30 cellular contexts compared by ENCODE assay signal in genomic region chr16:67579686-67580085, GRCh38. TPM values are rescaled to one million over a fixed set of nuclear protein-coding genes. Genes with fewer than 3 reads are reported as not detected.
DNase-seq lines count a peak whose midpoint lies in the region; ATAC-seq and TF ChIP-seq lines count a peak whose summit lies in the region.
"Had no signal": no experiment of that assay in that cellular context is flagged by ENCODE, and none has a peak within 500 bp of the region (broad histone marks: within the 10 kb centered on the region; RNA-seq: fewer than 3 reads in every experiment).

No MANE protein-coding gene starts in this region.

- H3K27ac Mint-ChIP-seq in stimulated activated naive CD8-positive, alpha-beta T cell treated with anti-CD3 and anti-CD28 coated beads, Interleukin-15, Interleukin-2, amounts not matched to agents 100 ng/mL and 50 ng/mL, for 24 hours, result peak overlapping the region; percentile 47
- H3K27ac Mint-ChIP-seq in stimulated activated naive CD8-positive, alpha-beta T cell treated with anti-CD3 and anti-CD28 coated beads, Interleukin-15, amount 100 ng/mL, for 72 hours, result peak overlapping the region in 1 of 2 donors; percentile 89
- H3K27ac Mint-ChIP-seq in T-helper 17 cell (peak overlapping the region; percentile 53), naive B cell (peak overlapping the region in 5 of 6 donors; percentile 49 to 69 (median 61))
- H3K27ac Mint-ChIP-seq: brain had no signal

- no peaks in the 10 kb centered on the region for H3K36me3 ChIP-seq in testis (ENCODE audit: low read depth, missing control alignments)

- no peak for TF ChIP-seq POLR2A in testis (IDR thresholded peaks at IDR 0.05)

- no peak overlapping the region for H3K4me3 Mint-ChIP-seq in stimulated activated naive CD8-positive, alpha-beta T cell treated with anti-CD3 and anti-CD28 coated beads, Interleukin-15, Interleukin-2, amounts not matched to agents 100 ng/mL and 50 ng/mL, for 24 hours
- H3K4me3 Mint-ChIP-seq in stimulated activated naive CD8-positive, alpha-beta T cell treated with anti-CD3 and anti-CD28 coated beads, Interleukin-15, amount 100 ng/mL, for 72 hours, result no peak overlapping the region
- no peak overlapping the region for H3K4me3 Mint-ChIP-seq in T-helper 17 cell
- H3K4me3 Mint-ChIP-seq in naive B cell, result no peak overlapping the region
- H3K4me3 Mint-ChIP-seq: brain had no signal

- no peaks in the 10 kb centered on the region for H3K27me3 Mint-ChIP-seq in stimulated activated naive CD8-positive, alpha-beta T cell treated with anti-CD3 and anti-CD28 coated beads, Interleukin-15, Interleukin-2, amounts not matched to agents 100 ng/mL and 50 ng/mL, for 24 hours
- no peaks in the 10 kb centered on the region for H3K27me3 Mint-ChIP-seq in stimulated activated naive CD8-positive, alpha-beta T cell treated with anti-CD3 and anti-CD28 coated beads, Interleukin-15, amount 100 ng/mL, for 72 hours
- H3K27me3 Mint-ChIP-seq in T-helper 17 cell, result no peaks in the 10 kb centered on the region
- H3K27me3 Mint-ChIP-seq in naive B cell, result no peaks in the 10 kb centered on the region
- H3K27me3 Mint-ChIP-seq: brain had no signal

- no peaks in the 10 kb centered on the region for H3K4me1 ChIP-seq in testis
- H3K4me1 ChIP-seq: Peyer's patch, tibial artery had no signal

- H3K4me1 Mint-ChIP-seq in stimulated activated naive CD8-positive, alpha-beta T cell treated with anti-CD3 and anti-CD28 coated beads, Interleukin-15, Interleukin-2, amounts not matched to agents 100 ng/mL and 50 ng/mL, for 24 hours (ENCODE audit: low read depth), result peaks cover 3% of the 10 kb centered on the region
- H3K4me1 Mint-ChIP-seq in stimulated activated naive CD8-positive, alpha-beta T cell treated with anti-CD3 and anti-CD28 coated beads, Interleukin-15, amount 100 ng/mL, for 72 hours, result peaks cover 16% of the 10 kb centered on the region
- H3K4me1 Mint-ChIP-seq in T-helper 17 cell (peaks cover 21% of the 10 kb centered on the region), naive B cell (peaks cover 12 to 21% (median 20%) of the 10 kb centered on the region in 3 donors)
- H3K4me1 Mint-ChIP-seq: brain had no signal

- no peak for DNase-seq in stimulated activated naive CD8-positive, alpha-beta T cell treated with anti-CD3 and anti-CD28 coated beads, Interleukin-15, amount 100 ng/mL, for 72 hours
- DNase-seq in T-helper 17 cell (no peak), naive B cell (no peak), testis (no peak)
- no peak for DNase-seq in stimulated activated CD4-positive, alpha-beta T cell treated with anti-CD3 and anti-CD28 coated beads, Interleukin-4, amount 100 ng/mL, for 24 hours
- DNase-seq: activated CD8-positive, alpha-beta memory T cell treated with anti-CD3 and anti-CD28 coated beads for 24 hours; activated gamma-delta T cell treated with Interleukin-2 at 50 U/mL for 16 hours; activated T-cell treated with anti-CD3 and anti-CD28 coated beads for 4 hours; amniotic stem cell; C1 segment of cervical spinal cord; dermis blood vessel endothelial cell; DND-41; foreskin fibroblast; GF-D8; heart right ventricle; left ventricle myocardium superior; NCI-H1105; NCI-H187; NCI-H446 treated with DMSO at 0.1 percent for 48 hours; NCI-H774; SHP77; stimulated activated naive CD8-positive, alpha-beta T cell treated with anti-CD3 and anti-CD28 coated beads, Interleukin-15, Interleukin-2, amounts not matched to agents 100 U/mL and 50 U/mL, for 24 hours; tibial artery had no signal

- H3K27me3 ChIP-seq in testis, result no peaks in the 10 kb centered on the region
- H3K27me3 ChIP-seq: esophagus muscularis mucosa, heart right ventricle, Peyer's patch, tibial artery had no signal

- 89 to 94% methylated on average over 4 of the region's 4 CpGs for WGBS in testis, 2 donors

- H3K9me3 Mint-ChIP-seq in stimulated activated naive CD8-positive, alpha-beta T cell treated with anti-CD3 and anti-CD28 coated beads, Interleukin-15, Interleukin-2, amounts not matched to agents 100 ng/mL and 50 ng/mL, for 24 hours, result no peaks in the 10 kb centered on the region
- no peaks in the 10 kb centered on the region for H3K9me3 Mint-ChIP-seq in stimulated activated naive CD8-positive, alpha-beta T cell treated with anti-CD3 and anti-CD28 coated beads, Interleukin-15, amount 100 ng/mL, for 72 hours
- no peaks in the 10 kb centered on the region for H3K9me3 Mint-ChIP-seq in naive B cell

- H3K9me3 ChIP-seq in T-helper 17 cell (ENCODE audit: control insufficient read depth, low read length, poor library complexity, severe bottlenecking) (no peaks in the 10 kb centered on the region), testis (no peaks in the 10 kb centered on the region)
- H3K9me3 ChIP-seq: esophagus muscularis mucosa, heart right ventricle, Peyer's patch, tibial artery had no signal

- H3K36me3 Mint-ChIP-seq in stimulated activated naive CD8-positive, alpha-beta T cell treated with anti-CD3 and anti-CD28 coated beads, Interleukin-15, Interleukin-2, amounts not matched to agents 100 ng/mL and 50 ng/mL, for 24 hours (ENCODE audit: low read depth), result peaks cover 30% of the 10 kb centered on the region
- peaks cover 2% of the 10 kb centered on the region for H3K36me3 Mint-ChIP-seq in T-helper 17 cell (ENCODE audit: low read depth)
- H3K36me3 Mint-ChIP-seq in naive B cell, result peaks cover 0 to 7% of the 10 kb centered on the region in 2 donors

- intact Hi-C loops in testis (cut with DNase I; ENCODE audit: low total_unique reads), result no loop called here

- no peak for ATAC-seq in stimulated activated naive CD8-positive, alpha-beta T cell treated with anti-CD3 and anti-CD28 coated beads, Interleukin-15, amount 100 ng/mL, for 72 hours
- ATAC-seq in T-helper 17 cell (no peak), naive B cell (ENCODE audit: low read depth in 2 of 2) (no peak), HG03378 (IDR thresholded peaks at IDR 0.05; ENCODE audit: unreplicated experiment) (no peak)
- ATAC-seq: HCT116; heart right ventricle; left ventricle myocardium superior; stimulated activated naive CD8-positive, alpha-beta T cell treated with anti-CD3 and anti-CD28 coated beads, Interleukin-15, Interleukin-2, amounts not matched to agents 100 U/mL and 50 U/mL, for 24 hours had no signal

- H3K27ac ChIP-seq in testis, result no peak overlapping the region
- H3K27ac ChIP-seq: esophagus muscularis mucosa, heart right ventricle, Peyer's patch, skin epidermis, tibial artery had no signal

- no peak for TF ChIP-seq CTCF in testis (IDR thresholded peaks at IDR 0.05)

- no peak overlapping the region for H3K4me3 ChIP-seq in testis
- H3K4me3 ChIP-seq: esophagus muscularis mucosa, heart right ventricle, Peyer's patch, skin epidermis, tibial artery had no signal

RNA-seq across cellular contexts. Expression of gene CTCF, which starts 17.4 kb away (rescaled TPM):
- total RNA-seq in T-helper 17 cell (10 to 100 TPM; 48.5 to 57.8 TPM), testis (10 to 100 TPM; 45.5 to 47.0 TPM)
- polyA plus RNA-seq in naive B cell (ENCODE audit: low read depth in 6 of 6) (10 to 100 TPM; 40.2 to 93.3 (median 67.8) TPM), testis (ENCODE audit: insufficient read depth, low read depth, low replicate concordance) (25.9 TPM)

RNA-seq across cellular contexts. Expression of gene RIPOR1, which starts 51.1 kb away (rescaled TPM):
- total RNA-seq in T-helper 17 cell, result 10 to 100 TPM; 46.5 to 66.0 TPM
- 10 to 100 TPM in 5 of 6 donors, 1 to 10 TPM in 1; 3.4 to 34.5 (median 16.5) TPM for polyA plus RNA-seq in naive B cell (ENCODE audit: low read depth in 6 of 6)
- 100 to 1,000 TPM in 1 of 2 donors, 10 to 100 TPM in 1; 79.4 to 109 TPM for total RNA-seq in testis
- 36.1 TPM for polyA plus RNA-seq in testis (ENCODE audit: insufficient read depth, low read depth, low replicate concordance)
